In the genomic region with DNA sequence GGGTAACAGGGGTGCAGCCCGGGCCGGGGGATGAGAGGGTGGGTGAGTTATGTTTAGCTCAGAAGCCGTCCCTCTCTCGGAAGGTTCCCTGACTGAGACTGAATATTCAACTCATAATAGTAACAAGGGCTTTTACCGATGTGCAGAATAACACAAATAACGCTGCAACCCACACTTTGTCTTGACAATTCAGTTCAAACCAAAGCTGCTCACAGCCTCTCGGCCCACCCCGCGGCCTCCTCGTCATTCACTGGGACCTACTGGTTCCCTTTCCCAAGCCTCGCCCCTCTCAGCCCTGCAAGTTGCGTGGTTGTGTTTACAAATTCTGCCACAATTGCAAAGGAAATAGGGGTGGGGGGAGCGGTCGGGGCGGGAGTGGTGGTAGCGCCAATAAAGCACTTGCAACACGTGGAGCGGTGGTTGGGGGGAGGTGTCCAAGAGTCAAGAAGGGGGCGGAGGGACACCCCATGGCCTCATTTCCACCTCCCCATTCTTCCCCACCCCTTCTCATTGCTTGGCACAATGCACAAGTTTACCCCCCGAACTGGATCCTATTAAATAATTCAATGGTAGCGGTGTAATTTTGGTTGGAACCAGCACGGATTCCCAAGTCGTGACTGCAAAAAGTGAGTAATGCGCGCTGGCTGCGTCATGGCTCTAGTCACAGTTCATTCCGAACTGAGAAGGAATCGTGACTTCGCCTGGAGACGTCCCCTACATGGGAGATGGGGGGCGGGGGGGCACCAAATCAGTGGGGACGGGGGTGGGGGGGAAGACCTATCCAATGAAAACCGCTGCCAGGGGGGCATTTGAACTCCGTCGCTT, we compare ENCODE assay signal across 8 cellular contexts.
DNase-seq lines count a peak whose midpoint lies in the region; ATAC-seq and TF ChIP-seq lines count a peak whose summit lies in the region.

No MANE protein-coding gene starts in this region.

- in situ Hi-C loops in GM13976 (cut with MboI; ENCODE audit: low sequenced_read_pairs, unreplicated experiment), result loop anchor here (10.0 kb wide), 1 partner anchor 276 kb away; no protein-coding TSS in a partner anchor

- no peak overlapping the region for H3K9ac ChIP-seq in liver (ENCODE audit: low read depth in 1 of 2, low read length in 2 of 2)

- 2% methylated on average over 35 of the region's 35 CpGs for WGBS in liver

- TF ChIP-seq CTCF in ascending aorta (IDR thresholded peaks at IDR 0.05) (no peak), liver (IDR thresholded peaks at IDR 0.05; ENCODE audit: low read depth, low read length, missing input control) (no peak), GM13976 (IDR thresholded peaks at IDR 0.05; ENCODE audit: borderline replicate concordance, control extremely low read depth, extremely low read depth, insufficient read depth, missing control alignments) (no peak)

- H3K4me1 ChIP-seq in ascending aorta (peaks cover 2 to 28% of the 10 kb centered on the region in 2 donors), liver (ENCODE audit: control insufficient read depth in 4 of 4, insufficient read depth in 4 of 4, low read length in 3 of 4) (peaks cover 4 to 49% (median 26%) of the 10 kb centered on the region in 4 donors)

- no peak for TF ChIP-seq RAD21 in liver (IDR thresholded peaks at IDR 0.05)

- no peak for ATAC-seq in HG03520 (IDR thresholded peaks at IDR 0.05; ENCODE audit: unreplicated experiment)
- no peak for ATAC-seq in HG03442 (IDR thresholded peaks at IDR 0.05; ENCODE audit: unreplicated experiment)
- ATAC-seq in HG03045 (IDR thresholded peaks at IDR 0.05; ENCODE audit: unreplicated experiment), result no peak

- H3K27ac ChIP-seq in ascending aorta (no peak overlapping the region), liver (ENCODE audit: low read depth in 1 of 2, low read length in 2 of 2) (no peak overlapping the region)

- peak overlapping the region; percentile 49 to 68 for H3K4me3 ChIP-seq in ascending aorta
- peak overlapping the region in 2 of 3 donors; percentile 50 to 55 for H3K4me3 ChIP-seq in liver (ENCODE audit: low read depth in 1 of 3, low read length in 3 of 3)

- H3K36me3 ChIP-seq in ascending aorta, result no peaks in the 10 kb centered on the region
- no peaks in the 10 kb centered on the region for H3K36me3 ChIP-seq in liver (ENCODE audit: control insufficient read depth in 4 of 4, insufficient read depth in 3 of 4, low read depth in 1 of 4, low read length in 3 of 4)

- H3K27me3 ChIP-seq in ascending aorta, result peaks cover 38% of the 10 kb centered on the region
- peaks cover 6 to 33% (median 17%) of the 10 kb centered on the region in 4 donors for H3K27me3 ChIP-seq in liver (ENCODE audit: control insufficient read depth in 4 of 4, insufficient read depth in 4 of 4, low read length in 3 of 4)

- peak; percentile 33 for DNase-seq in 8988T
- DNase-seq in HCEC 1CT, result peak; percentile 77
- DNase-seq in ascending aorta (ENCODE audit: low spot score in 2 of 2), result no peak
- no peak for DNase-seq in GM13976 (ENCODE audit: low spot score)

- intact Hi-C loops in ascending aorta (cut with DNase I), result loop anchor here (5.0 kb wide), 1 partner anchor 44 kb away; no protein-coding TSS in a partner anchor

- H3K9me3 ChIP-seq in ascending aorta (no peaks in the 10 kb centered on the region), liver (ENCODE audit: control insufficient read depth in 4 of 4, low read length in 3 of 4) (no peaks in the 10 kb centered on the region)

TF ChIP-seq in liver, 16 proteins besides CTCF, POLR2A, EP300 and RAD21:
- TF ChIP-seq SP1 (IDR thresholded peaks at IDR 0.05), result no peak
- TF ChIP-seq JUND (IDR thresholded peaks at IDR 0.05), result no peak
- no peak for TF ChIP-seq HNF4A (conservative IDR thresholded peaks at IDR 0.05)
- TF ChIP-seq GABPA (IDR thresholded peaks at IDR 0.05 in 1 of 2, conservative IDR thresholded peaks at IDR 0.05 in 1 of 2), result no peak
- TF ChIP-seq, protein P1, sequence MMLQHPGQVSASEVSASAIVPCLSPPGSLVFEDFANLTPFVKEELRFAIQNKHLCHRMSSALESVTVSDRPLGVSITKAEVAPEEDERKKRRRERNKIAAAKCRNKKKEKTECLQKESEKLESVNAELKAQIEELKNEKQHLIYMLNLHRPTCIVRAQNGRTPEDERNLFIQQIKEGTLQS (IDR thresholded peaks at IDR 0.05), result no peak
- TF ChIP-seq RXRA (IDR thresholded peaks at IDR 0.05), result no peak
- TF ChIP-seq, protein P2, sequence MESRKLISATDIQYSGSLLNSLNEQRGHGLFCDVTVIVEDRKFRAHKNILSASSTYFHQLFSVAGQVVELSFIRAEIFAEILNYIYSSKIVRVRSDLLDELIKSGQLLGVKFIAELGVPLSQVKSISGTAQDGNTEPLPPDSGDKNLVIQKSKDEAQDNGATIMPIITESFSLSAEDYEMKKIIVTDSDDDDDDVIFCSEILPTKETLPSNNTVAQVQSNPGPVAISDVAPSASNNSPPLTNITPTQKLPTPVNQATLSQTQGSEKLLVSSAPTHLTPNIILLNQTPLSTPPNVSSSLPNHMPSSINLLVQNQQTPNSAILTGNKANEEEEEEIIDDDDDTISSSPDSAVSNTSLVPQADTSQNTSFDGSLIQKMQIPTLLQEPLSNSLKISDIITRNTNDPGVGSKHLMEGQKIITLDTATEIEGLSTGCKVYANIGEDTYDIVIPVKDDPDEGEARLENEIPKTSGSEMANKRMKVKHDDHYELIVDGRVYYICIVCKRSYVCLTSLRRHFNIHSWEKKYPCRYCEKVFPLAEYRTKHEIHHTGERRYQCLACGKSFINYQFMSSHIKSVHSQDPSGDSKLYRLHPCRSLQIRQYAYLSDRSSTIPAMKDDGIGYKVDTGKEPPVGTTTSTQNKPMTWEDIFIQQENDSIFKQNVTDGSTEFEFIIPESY (IDR thresholded peaks at IDR 0.05), result no peak
- TF ChIP-seq, protein P3, sequence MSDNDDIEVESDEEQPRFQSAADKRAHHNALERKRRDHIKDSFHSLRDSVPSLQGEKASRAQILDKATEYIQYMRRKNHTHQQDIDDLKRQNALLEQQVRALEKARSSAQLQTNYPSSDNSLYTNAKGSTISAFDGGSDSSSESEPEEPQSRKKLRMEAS (IDR thresholded peaks at IDR 0.05), result no peak
- TF ChIP-seq HNF4G (IDR thresholded peaks at IDR 0.05), result no peak
- TF ChIP-seq, protein P4, sequence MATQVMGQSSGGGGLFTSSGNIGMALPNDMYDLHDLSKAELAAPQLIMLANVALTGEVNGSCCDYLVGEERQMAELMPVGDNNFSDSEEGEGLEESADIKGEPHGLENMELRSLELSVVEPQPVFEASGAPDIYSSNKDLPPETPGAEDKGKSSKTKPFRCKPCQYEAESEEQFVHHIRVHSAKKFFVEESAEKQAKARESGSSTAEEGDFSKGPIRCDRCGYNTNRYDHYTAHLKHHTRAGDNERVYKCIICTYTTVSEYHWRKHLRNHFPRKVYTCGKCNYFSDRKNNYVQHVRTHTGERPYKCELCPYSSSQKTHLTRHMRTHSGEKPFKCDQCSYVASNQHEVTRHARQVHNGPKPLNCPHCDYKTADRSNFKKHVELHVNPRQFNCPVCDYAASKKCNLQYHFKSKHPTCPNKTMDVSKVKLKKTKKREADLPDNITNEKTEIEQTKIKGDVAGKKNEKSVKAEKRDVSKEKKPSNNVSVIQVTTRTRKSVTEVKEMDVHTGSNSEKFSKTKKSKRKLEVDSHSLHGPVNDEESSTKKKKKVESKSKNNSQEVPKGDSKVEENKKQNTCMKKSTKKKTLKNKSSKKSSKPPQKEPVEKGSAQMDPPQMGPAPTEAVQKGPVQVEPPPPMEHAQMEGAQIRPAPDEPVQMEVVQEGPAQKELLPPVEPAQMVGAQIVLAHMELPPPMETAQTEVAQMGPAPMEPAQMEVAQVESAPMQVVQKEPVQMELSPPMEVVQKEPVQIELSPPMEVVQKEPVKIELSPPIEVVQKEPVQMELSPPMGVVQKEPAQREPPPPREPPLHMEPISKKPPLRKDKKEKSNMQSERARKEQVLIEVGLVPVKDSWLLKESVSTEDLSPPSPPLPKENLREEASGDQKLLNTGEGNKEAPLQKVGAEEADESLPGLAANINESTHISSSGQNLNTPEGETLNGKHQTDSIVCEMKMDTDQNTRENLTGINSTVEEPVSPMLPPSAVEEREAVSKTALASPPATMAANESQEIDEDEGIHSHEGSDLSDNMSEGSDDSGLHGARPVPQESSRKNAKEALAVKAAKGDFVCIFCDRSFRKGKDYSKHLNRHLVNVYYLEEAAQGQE (IDR thresholded peaks at IDR 0.05), result no peak

Comparison
In these comparisons a context has a peak if more than half of its experiments do, and no peak if none do; other contexts are left out.
1. DNase-seq: peak in 8988T (single experiment) and HCEC 1CT (single experiment); none in ascending aorta (0 of 2) and GM13976 (single experiment).